In genomic region chr17:2179615-2180295, GRCh38 we compare ENCODE assay signal across 8 cellular contexts.
DNase-seq lines count a peak whose midpoint lies in the region; ATAC-seq lines count a peak whose summit lies in the region.

No MANE protein-coding gene starts in this region.

- ATAC-seq in HG03039 (IDR thresholded peaks at IDR 0.05; ENCODE audit: unreplicated experiment) (no peak), HG03571 (IDR thresholded peaks at IDR 0.05; ENCODE audit: unreplicated experiment) (no peak)

- no peaks in the 10 kb centered on the region for H3K36me3 ChIP-seq in SJCRH30
- H3K36me3 ChIP-seq in rectal smooth muscle tissue (ENCODE audit: control insufficient read depth, insufficient read depth, low read length) = peaks cover 2% of the 10 kb centered on the region

- DNase-seq in DMS153 (lab: John Stamatoyannopoulos, UW) = peak; percentile 67
- DNase-seq in SJCRH30 = peak; percentile 90 to 96
- peak; percentile 88 for DNase-seq in glomerular endothelial cell (ENCODE audit: extremely low read depth, low read depth, low spot score)
- no peak for DNase-seq in NOMO-1 (lab: John Stamatoyannopoulos, UW; ENCODE audit: unreplicated experiment in 2 of 2)
- DNase-seq in SK-N-DZ (ENCODE audit: low spot score) = no peak

- no peak overlapping the region for H3K4me3 ChIP-seq in SJCRH30
- peak overlapping the region; percentile 0 for H3K4me3 ChIP-seq in rectal smooth muscle tissue (ENCODE audit: low read length)

- H3K9ac ChIP-seq in rectal smooth muscle tissue (ENCODE audit: low read length) = no peak overlapping the region

- H3K27ac ChIP-seq in SJCRH30 (peak overlapping the region; percentile 17; the same call in 1 of the 2 replicates), rectal smooth muscle tissue (ENCODE audit: low read depth, low read length) (peak overlapping the region; percentile 92)

- no peaks in the 10 kb centered on the region for H3K9me3 ChIP-seq in SJCRH30 (replicated peaks)

- H3K27me3 ChIP-seq in SJCRH30 (no peaks in the 10 kb centered on the region), rectal smooth muscle tissue (ENCODE audit: control insufficient read depth, insufficient read depth, low read length) (no peaks in the 10 kb centered on the region)

- peaks cover 63% of the 10 kb centered on the region for H3K4me1 ChIP-seq in SJCRH30
- H3K4me1 ChIP-seq in rectal smooth muscle tissue (ENCODE audit: control insufficient read depth, insufficient read depth, low read length) = peaks cover 78% of the 10 kb centered on the region

Comparison
In these comparisons a context has a peak if more than half of its experiments do, and no peak if none do; other contexts are left out.
1. DNase-seq: peak in DMS153 (single experiment), SJCRH30 (2 of 2) and glomerular endothelial cell (single experiment); none in NOMO-1 (0 of 2) and SK-N-DZ (single experiment).